Comparison of ENCODE assay signal across 1 cellular context in the genomic region with DNA sequence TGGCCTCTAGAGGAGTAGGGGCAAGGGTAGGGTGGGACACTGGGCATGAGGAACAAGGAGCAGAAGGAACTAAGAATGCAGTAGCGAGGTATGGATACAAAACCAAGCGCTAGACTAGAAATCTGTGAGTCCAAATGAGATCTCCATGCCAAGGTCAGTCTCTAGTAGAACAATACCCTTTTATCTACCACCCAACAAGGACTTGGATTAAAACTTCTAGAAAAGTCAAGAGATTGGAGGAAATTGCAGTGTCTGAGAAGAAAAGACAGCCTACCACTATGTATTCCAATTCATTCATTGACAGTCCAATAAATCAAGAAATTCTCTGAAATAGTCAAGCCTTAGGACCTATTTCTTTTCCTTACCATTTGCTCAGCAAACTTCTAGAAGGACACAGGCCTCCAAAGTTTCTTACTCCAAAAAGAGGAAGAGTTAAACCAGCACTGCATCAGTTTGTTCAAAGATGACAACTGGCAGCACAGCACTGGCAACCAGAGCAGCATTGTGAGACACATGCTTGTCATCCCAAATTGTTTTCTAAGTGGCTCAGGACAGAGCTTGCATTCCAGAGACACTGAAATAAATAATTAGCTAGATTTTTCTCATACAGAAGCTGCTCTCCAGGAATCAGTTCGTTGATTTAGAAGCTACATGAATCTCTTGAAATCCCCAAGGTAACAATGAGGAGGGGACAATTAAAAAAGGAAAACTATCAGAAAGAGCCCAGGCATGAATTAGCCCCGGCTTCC.
TF ChIP-seq lines count a peak whose summit lies in the region.

No MANE protein-coding gene starts in this region.

TF ChIP-seq in IMR-90, 13 proteins besides CTCF, POLR2A, EP300 and RAD21 (continued from another document):
- no peak for TF ChIP-seq RCOR1 (IDR thresholded peaks at IDR 0.05; ENCODE audit: insufficient replicate concordance, low read length)
